8 cellular contexts compared by ENCODE assay signal in genomic region chr2:148614024-148614331, GRCh38. TPM values are rescaled to one million over a fixed set of nuclear protein-coding genes. Genes with fewer than 3 reads are reported as not detected.
DNase-seq lines count a peak whose midpoint lies in the region; ATAC-seq and TF ChIP-seq lines count a peak whose summit lies in the region.

No MANE protein-coding gene starts in this region.

- H3K4me2 ChIP-seq in hepatocyte = peak overlapping the region; percentile 60

- no peaks in the 10 kb centered on the region for H3K36me3 ChIP-seq in hepatocyte (replicated peaks; ENCODE audit: insufficient read depth, low read depth)
- H3K36me3 ChIP-seq in CD4-positive, alpha-beta memory T cell (ENCODE audit: insufficient read depth, low read length) = no peaks in the 10 kb centered on the region

- H3K4me3 Mint-ChIP-seq in CD4-positive, alpha-beta memory T cell = no peak overlapping the region

- peak overlapping the region in 1 of 7 donors; percentile 52 for H3K27ac Mint-ChIP-seq in CD4-positive, alpha-beta memory T cell

- no peak for TF ChIP-seq CTCF in hepatocyte (IDR thresholded peaks at IDR 0.05; ENCODE audit: poor library complexity)

- no peak overlapping the region for H3K4me3 ChIP-seq in hepatocyte
- H3K4me3 ChIP-seq in CD4-positive, alpha-beta memory T cell (ENCODE audit: low read length in 2 of 2) = no peak overlapping the region

- intact Hi-C loops in posterior vena cava (cut with DNase I) = no loop called here
- intact Hi-C loops in CD4-positive, alpha-beta memory T cell (cut with micrococcal nuclease) = no loop called here

- WGBS in hepatocyte (ENCODE audit: low lambda C conversion rate, missing lambda C conversion rate) = 63% methylated on average over 1 of the region's 1 CpG

- H3K27me3 Mint-ChIP-seq in CD4-positive, alpha-beta memory T cell = no peaks in the 10 kb centered on the region

- H3K4me1 Mint-ChIP-seq in CD4-positive, alpha-beta memory T cell = peaks cover 0 to 5% (median 5%) of the 10 kb centered on the region in 4 donors

- H3K4me1 ChIP-seq in hepatocyte (ENCODE audit: insufficient read depth) = peaks cover 22% of the 10 kb centered on the region
- no peaks in the 10 kb centered on the region for H3K4me1 ChIP-seq in CD4-positive, alpha-beta memory T cell (ENCODE audit: insufficient read depth, low read length)

- H3K36me3 Mint-ChIP-seq in CD4-positive, alpha-beta memory T cell = no peaks in the 10 kb centered on the region

- no peaks in the 10 kb centered on the region for H3K9me2 ChIP-seq in hepatocyte (replicated peaks; ENCODE audit: insufficient read depth)

- no peak overlapping the region for H2AFZ ChIP-seq in hepatocyte

- CTCF ChIA-PET in CD4-positive, alpha-beta memory T cell (lab: Charles Lee; ENCODE audit: partially characterized antibody) = interaction anchor here (1.3 kb wide), 1 partner anchor 624 kb away, joined by 4 read pairs; no protein-coding TSS in a partner anchor

- peak overlapping the region; percentile 83 for H3K27ac ChIP-seq in hepatocyte
- no peak overlapping the region for H3K27ac ChIP-seq in CD4-positive, alpha-beta memory T cell (ENCODE audit: low read depth, low read length)

- DNase-seq in NCI-H510A (lab: John Stamatoyannopoulos, UW) = peak; percentile 28
- no peak for DNase-seq in hepatocyte (ENCODE audit: low spot score)
- no peak for DNase-seq in dermis blood vessel endothelial cell
- DNase-seq in posterior vena cava (ENCODE audit: low spot score) = no peak
- DNase-seq in CD4-positive, alpha-beta memory T cell = no peak

- H4K20me1 ChIP-seq in hepatocyte (ENCODE audit: insufficient read depth, poor library complexity, severe bottlenecking) = no peaks in the 10 kb centered on the region

- peak; percentile 6 for ATAC-seq in GM18858 (IDR thresholded peaks at IDR 0.05; ENCODE audit: unreplicated experiment)
- ATAC-seq in HG02610 (IDR thresholded peaks at IDR 0.05; ENCODE audit: unreplicated experiment) = peak; percentile 21
- no peak for ATAC-seq in GM21786 (IDR thresholded peaks at IDR 0.05; ENCODE audit: unreplicated experiment)

- no peaks in the 10 kb centered on the region for H3K79me2 ChIP-seq in hepatocyte

- H3K9me3 Mint-ChIP-seq in CD4-positive, alpha-beta memory T cell = peaks cover 0 to 4% (median 0%) of the 10 kb centered on the region in 8 donors

- H3K27me3 ChIP-seq in hepatocyte = no peaks in the 10 kb centered on the region
- H3K27me3 ChIP-seq in CD4-positive, alpha-beta memory T cell (ENCODE audit: insufficient read depth, low read length) = no peaks in the 10 kb centered on the region

- POLR2A ChIA-PET in CD4-positive, alpha-beta memory T cell (lab: Charles Lee; ENCODE audit: partially characterized antibody) = no interaction called here

- no peaks in the 10 kb centered on the region for H3K9me3 ChIP-seq in hepatocyte (ENCODE audit: low read depth)
- H3K9me3 ChIP-seq in CD4-positive, alpha-beta memory T cell (ENCODE audit: control insufficient read depth in 1 of 2, low read length in 2 of 2) = no peaks in the 10 kb centered on the region

RNA-seq across cellular contexts. Expression of gene EPC2, which starts 30.6 kb away (rescaled TPM):
- total RNA-seq in hepatocyte (37.3 and 37.8 TPM in 2 replicates), dermis blood vessel endothelial cell (20.9 and 26.6 TPM in 2 replicates), posterior vena cava (10 to 100 TPM; 31.6 to 37.7 TPM)
- 2.6 and 2.7 TPM in 2 replicates for polyA plus RNA-seq in hepatocyte
- 10 to 100 TPM; 70.9 to 77.9 TPM for total RNA-seq in CD4-positive, alpha-beta memory T cell
- polyA plus RNA-seq in CD4-positive, alpha-beta memory T cell = 1 to 10 TPM; 1.4 to 3.8 TPM
